9 cellular contexts compared by ENCODE assay signal in genomic region chr12:46374286-46374685, GRCh38. TPM values are rescaled to one million over a fixed set of nuclear protein-coding genes. Genes with fewer than 3 reads are reported as not detected.
DNase-seq lines count a peak whose midpoint lies in the region; ATAC-seq and TF ChIP-seq lines count a peak whose summit lies in the region.
"Had no signal": no experiment of that assay in that cellular context is flagged by ENCODE, and none has a peak within 500 bp of the region (broad histone marks: within the 10 kb centered on the region; RNA-seq: fewer than 3 reads in every experiment).

No MANE protein-coding gene starts in this region.

- H3K4me1 ChIP-seq in liver (ENCODE audit: control insufficient read depth in 4 of 4, insufficient read depth in 4 of 4, low read length in 3 of 4) = peaks cover 7 to 37% (median 13%) of the 10 kb centered on the region in 4 donors
- H3K4me1 ChIP-seq in thoracic aorta (ENCODE audit: control insufficient read depth in 1 of 2, low read depth in 2 of 2) = peaks cover 11 to 20% of the 10 kb centered on the region in 2 donors

- peak overlapping the region; percentile 39 to 47 for H3K9ac ChIP-seq in liver (ENCODE audit: low read depth in 1 of 2, low read length in 2 of 2)

- no peak for TF ChIP-seq CTCF in activated CD8-positive, alpha-beta T cell treated with anti-CD3 and anti-CD28 coated beads for 36 hours (IDR thresholded peaks at IDR 0.05)
- TF ChIP-seq CTCF in liver (IDR thresholded peaks at IDR 0.05; ENCODE audit: low read depth, low read length, missing input control) (no peak), thoracic aorta (IDR thresholded peaks at IDR 0.05) (no peak)

- H3K4me1 Mint-ChIP-seq in activated T-cell treated with anti-CD3 and anti-CD28 coated beads, Interleukin-2, amount 50 U/mL, for 24 hours (ENCODE audit: low read depth) = peaks cover 55% of the 10 kb centered on the region
- H3K4me1 Mint-ChIP-seq in activated CD8-positive, alpha-beta T cell treated with anti-CD3 and anti-CD28 coated beads for 36 hours (ENCODE audit: low read depth) = peaks cover 45% of the 10 kb centered on the region

- 47% methylated on average over 1 of the region's 1 CpG for WGBS in liver

- no peak for TF ChIP-seq RAD21 in liver (IDR thresholded peaks at IDR 0.05)

- H3K36me3 ChIP-seq in liver (ENCODE audit: control insufficient read depth in 4 of 4, insufficient read depth in 3 of 4, low read depth in 1 of 4, low read length in 3 of 4) (peaks cover 0 to 18% (median 8%) of the 10 kb centered on the region in 4 donors), thoracic aorta (peaks cover 16% of the 10 kb centered on the region)

- peak overlapping the region; percentile 99 for H3K27ac Mint-ChIP-seq in activated T-cell treated with anti-CD3 and anti-CD28 coated beads, Interleukin-2, amount 50 U/mL, for 24 hours
- peak overlapping the region; percentile 99 for H3K27ac Mint-ChIP-seq in activated CD8-positive, alpha-beta T cell treated with anti-CD3 and anti-CD28 coated beads for 36 hours

- H3K36me3 Mint-ChIP-seq in activated T-cell treated with anti-CD3 and anti-CD28 coated beads, Interleukin-2, amount 50 U/mL, for 24 hours (ENCODE audit: low read depth) = peaks cover 33% of the 10 kb centered on the region
- H3K36me3 Mint-ChIP-seq in activated CD8-positive, alpha-beta T cell treated with anti-CD3 and anti-CD28 coated beads for 36 hours (ENCODE audit: low read depth) = peaks cover 30% of the 10 kb centered on the region

- POLR2A ChIA-PET in activated CD8-positive, alpha-beta T cell treated with anti-CD3 and anti-CD28 coated beads for 36 hours (lab: Charles Lee) = interaction anchor here (1.5 kb wide), 1 partner anchor 8 kb away, joined by 3 read pairs; no protein-coding TSS in a partner anchor

- intact Hi-C loops in activated CD8-positive, alpha-beta T cell treated with anti-CD3 and anti-CD28 coated beads for 36 hours (cut with micrococcal nuclease) = loop anchor here (5.0 to 10.0 kb wide), 6 partner anchors 83 to 379 kb away; partner anchors contain the start of genes SCAF11 and SLC38A1

- H3K4me3 Mint-ChIP-seq in activated T-cell treated with anti-CD3 and anti-CD28 coated beads, Interleukin-2, amount 50 U/mL, for 24 hours = peak overlapping the region; percentile 99
- peak overlapping the region; percentile 96 for H3K4me3 Mint-ChIP-seq in activated CD8-positive, alpha-beta T cell treated with anti-CD3 and anti-CD28 coated beads for 36 hours

- peaks cover 4% of the 10 kb centered on the region for H3K27me3 Mint-ChIP-seq in activated T-cell treated with anti-CD3 and anti-CD28 coated beads, Interleukin-2, amount 50 U/mL, for 24 hours
- peaks cover 4% of the 10 kb centered on the region for H3K27me3 Mint-ChIP-seq in activated CD8-positive, alpha-beta T cell treated with anti-CD3 and anti-CD28 coated beads for 36 hours

- H3K27ac ChIP-seq in liver (ENCODE audit: low read depth in 1 of 2, low read length in 2 of 2) = peak overlapping the region; percentile 95 to 99
- H3K27ac ChIP-seq in thoracic aorta = peak overlapping the region; percentile 96 to 99

- no peaks in the 10 kb centered on the region for H3K9me3 Mint-ChIP-seq in activated T-cell treated with anti-CD3 and anti-CD28 coated beads, Interleukin-2, amount 50 U/mL, for 24 hours
- H3K9me3 Mint-ChIP-seq in activated CD8-positive, alpha-beta T cell treated with anti-CD3 and anti-CD28 coated beads for 36 hours = no peaks in the 10 kb centered on the region

- no peak for DNase-seq in activated T-cell treated with anti-CD3 and anti-CD28 coated beads, Interleukin-2, amount 50 U/mL, for 24 hours
- DNase-seq in activated T-cell treated with anti-CD3 and anti-CD28 coated beads, Interleukin-2, amount 50 U/mL, for 1 hour = no peak
- no peak for DNase-seq in activated CD8-positive, alpha-beta T cell treated with anti-CD3 and anti-CD28 coated beads for 36 hours
- DNase-seq in thoracic aorta (ENCODE audit: low spot score) (no peak), islet precursor cell (no peak)

- CTCF ChIA-PET in activated CD8-positive, alpha-beta T cell treated with anti-CD3 and anti-CD28 coated beads for 36 hours (lab: Charles Lee) = no interaction called here

- ATAC-seq in activated CD8-positive, alpha-beta T cell treated with anti-CD3 and anti-CD28 coated beads for 36 hours = no peak
- ATAC-seq in thoracic aorta (ENCODE audit: insufficient number of reproducible peaks, low FRiP score, low read depth) = no peak
- ATAC-seq in HG02840 (IDR thresholded peaks at IDR 0.05; ENCODE audit: low FRiP score, unreplicated experiment) = no peak
- ATAC-seq in GM21447 (IDR thresholded peaks at IDR 0.05; ENCODE audit: unreplicated experiment) = no peak
- ATAC-seq: body of pancreas had no signal

- H3K4me3 ChIP-seq in liver (ENCODE audit: low read depth in 1 of 3, low read length in 3 of 3) (peak overlapping the region in 2 of 3 donors; percentile 88 to 97), thoracic aorta (no peak overlapping the region)

- H3K27me3 ChIP-seq in liver (ENCODE audit: control insufficient read depth in 4 of 4, insufficient read depth in 4 of 4, low read length in 3 of 4) = no peaks in the 10 kb centered on the region
- no peaks in the 10 kb centered on the region for H3K27me3 ChIP-seq in thoracic aorta (replicated peaks; ENCODE audit: insufficient read depth)
- H3K27me3 ChIP-seq: body of pancreas had no signal

- H3K9me3 ChIP-seq in liver (ENCODE audit: control insufficient read depth in 4 of 4, low read length in 3 of 4) = no peaks in the 10 kb centered on the region
- H3K9me3 ChIP-seq in thoracic aorta = no peaks in the 10 kb centered on the region
- H3K9me3 ChIP-seq: body of pancreas had no signal

TF ChIP-seq in liver, 16 proteins besides CTCF, POLR2A, EP300 and RAD21:
- no peak for TF ChIP-seq HNF4G (IDR thresholded peaks at IDR 0.05)
- TF ChIP-seq REST (IDR thresholded peaks at IDR 0.05) = no peak
- no peak for TF ChIP-seq FOXA2 (IDR thresholded peaks at IDR 0.05)
- TF ChIP-seq SP1 (IDR thresholded peaks at IDR 0.05) = no peak
- no peak for TF ChIP-seq ZBTB33 (IDR thresholded peaks at IDR 0.05)
- no peak for TF ChIP-seq MAX (IDR thresholded peaks at IDR 0.05)
- no peak for TF ChIP-seq RXRA (IDR thresholded peaks at IDR 0.05)
- TF ChIP-seq HNF4A (conservative IDR thresholded peaks at IDR 0.05) = no peak
- TF ChIP-seq, protein P1, sequence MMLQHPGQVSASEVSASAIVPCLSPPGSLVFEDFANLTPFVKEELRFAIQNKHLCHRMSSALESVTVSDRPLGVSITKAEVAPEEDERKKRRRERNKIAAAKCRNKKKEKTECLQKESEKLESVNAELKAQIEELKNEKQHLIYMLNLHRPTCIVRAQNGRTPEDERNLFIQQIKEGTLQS (IDR thresholded peaks at IDR 0.05) = no peak
- no peak for TF ChIP-seq FOXA1 (IDR thresholded peaks at IDR 0.05)
- TF ChIP-seq YY1 (IDR thresholded peaks at IDR 0.05) = no peak
- TF ChIP-seq GABPA (IDR thresholded peaks at IDR 0.05 in 1 of 2, conservative IDR thresholded peaks at IDR 0.05 in 1 of 2) = no peak
- no peak for TF ChIP-seq NR2F2 (IDR thresholded peaks at IDR 0.05)
- no peak for TF ChIP-seq TAF1 (conservative IDR thresholded peaks at IDR 0.05)
- no peak for TF ChIP-seq JUND (IDR thresholded peaks at IDR 0.05)
- no peak for TF ChIP-seq EGR1 (IDR thresholded peaks at IDR 0.05; ENCODE audit: low read depth in 2 of 2)

RNA-seq across cellular contexts. Expression of gene SLC38A2, which starts 1.7 kb away (rescaled TPM):
- total RNA-seq in activated CD8-positive, alpha-beta T cell treated with anti-CD3 and anti-CD28 coated beads for 36 hours = 100 to 1,000 TPM; 216 to 219 TPM
- total RNA-seq in liver (100 to 1,000 TPM in 1 of 2 donors, 10 to 100 TPM in 1; 85.7 to 472 TPM), thoracic aorta (100 to 1,000 TPM; 334 to 384 TPM)
- polyA plus RNA-seq in liver = 100 to 1,000 TPM in 1 of 2 donors, 10 to 100 TPM in 1; 50.6 to 109 TPM
